ENCODE assay signal across 39 cellular contexts in genomic region chr2:41727711-41728110, GRCh38.
"Had no signal": no experiment of that assay in that cellular context is flagged by ENCODE, and none has a peak within 500 bp of the region (broad histone marks: within the 10 kb centered on the region; RNA-seq: fewer than 3 reads in every experiment).

No MANE protein-coding gene starts in this region.

- H3K4me3 ChIP-seq: adrenal gland, body of pancreas, cardiac muscle cell had no signal

- H3K9me3 Mint-ChIP-seq: activated B cell treated with CpG ODN at 0.5 μM for 24 hours; activated CD4-positive, alpha-beta memory T cell treated with anti-CD3 and anti-CD28 coated beads for 36 hours; activated CD4-positive, alpha-beta T cell treated with anti-CD3 and anti-CD28 coated beads, Interleukin-2, amount 10 ng/mL, durations not matched to agents 24 days and 14 days; activated CD8-positive, alpha-beta T cell treated with anti-CD3 and anti-CD28 coated beads for 36 hours; activated naive CD4-positive, alpha-beta T cell treated with anti-CD3 and anti-CD28 coated beads for 36 hours; activated naive CD4-positive, alpha-beta T cell treated with anti-CD3 and anti-CD28 coated beads, Interleukin-2, amount 50 U/mL, for 72 hours; activated naive CD8-positive, alpha-beta T cell treated with anti-CD3 and anti-CD28 coated beads for 36 hours; activated T-cell treated with anti-CD3 and anti-CD28 coated beads, Interleukin-2, amount 50 U/mL, for 4 hours; activated T-cell treated with anti-CD3 and anti-CD28 coated beads, Interleukin-2, amount 50 U/mL, for 72 hours; activated T-helper 1 cell treated with anti-CD3 and anti-CD28 coated beads, Interleukin-12 subunit alpha, Interleukin-12 subunit beta, Interleukin-2, Interleukin-4 antibody, amounts not matched to agents 30 ng/mL and 10 ng/mL and 1 ng/mL, durations not matched to agents 14 hours and 24 hours and 36 hours; activated T-helper 17 cell treated with anti-CD3 and anti-CD28 coated beads, Interleukin-2, amount 50 U/mL, for 72 hours; central memory CD8-positive, alpha-beta T cell; T-helper 1 cell treated with Interleukin-12 subunit alpha and Interleukin-12 subunit beta and Interleukin-4 antibody, amounts not matched to agents 30 μg/mL and 1 μg/mL, for 36 hours; T-helper 2 cell treated with Interferon-gamma antibody and Interleukin-4, amounts not matched to agents 5 μg/mL and 100 μg/mL, for 36 hours had no signal

- H3K27ac Mint-ChIP-seq: activated B cell treated with CpG ODN at 0.5 μM for 24 hours; activated CD4-positive, alpha-beta memory T cell treated with anti-CD3 and anti-CD28 coated beads for 36 hours; activated CD4-positive, alpha-beta T cell treated with anti-CD3 and anti-CD28 coated beads, Interleukin-2, amount 10 ng/mL, durations not matched to agents 24 days and 14 days; activated CD8-positive, alpha-beta T cell treated with anti-CD3 and anti-CD28 coated beads for 36 hours; activated naive CD4-positive, alpha-beta T cell treated with anti-CD3 and anti-CD28 coated beads for 36 hours; activated naive CD4-positive, alpha-beta T cell treated with anti-CD3 and anti-CD28 coated beads, Interleukin-2, amount 50 U/mL, for 72 hours; activated naive CD8-positive, alpha-beta T cell treated with anti-CD3 and anti-CD28 coated beads for 36 hours; activated T-cell treated with anti-CD3 and anti-CD28 coated beads, Interleukin-2, amount 50 U/mL, for 72 hours; activated T-helper 1 cell treated with anti-CD3 and anti-CD28 coated beads, Interleukin-12 subunit alpha, Interleukin-12 subunit beta, Interleukin-2, Interleukin-4 antibody, amounts not matched to agents 30 ng/mL and 10 ng/mL and 1 ng/mL, durations not matched to agents 14 hours and 24 hours and 36 hours; activated T-helper 17 cell treated with anti-CD3 and anti-CD28 coated beads, Interleukin-2, amount 50 U/mL, for 72 hours; T-helper 1 cell treated with Interleukin-12 subunit alpha and Interleukin-12 subunit beta and Interleukin-4 antibody, amounts not matched to agents 30 μg/mL and 1 μg/mL, for 36 hours; T-helper 2 cell treated with Interferon-gamma antibody and Interleukin-4, amounts not matched to agents 5 μg/mL and 100 μg/mL, for 36 hours had no signal

- H3K36me3 ChIP-seq: adrenal gland, brain microvascular endothelial cell, cardiac muscle cell had no signal

- DNase-seq: activated B cell treated with CpG ODN at 0.5 μM for 24 hours; activated CD4-positive, alpha-beta memory T cell treated with anti-CD3 and anti-CD28 coated beads for 36 hours; activated CD4-positive, alpha-beta T cell treated with anti-CD3 and anti-CD28 coated beads for 4 hours; activated CD4-positive, alpha-beta T cell treated with anti-CD3 and anti-CD28 coated beads, Interleukin-2, amount 10 ng/mL, durations not matched to agents 24 days and 14 days; activated CD4-positive, alpha-beta T cell treated with anti-CD3 and anti-CD28 coated beads, Interleukin-2, amount 50 U/mL, for 1 hour; activated CD4-positive, alpha-beta T cell treated with anti-CD3 and anti-CD28 coated beads, Interleukin-2, amount 50 U/mL, for 4 hours; activated CD4-positive, CD25-positive, alpha-beta regulatory T cell treated with anti-CD3 and anti-CD28 coated beads, Interleukin-2, amount 50 U/mL, for 72 hours; activated CD8-positive, alpha-beta memory T cell treated with anti-CD3 and anti-CD28 coated beads, Interleukin-2, amount 50 U/mL, for 4 hours; activated CD8-positive, alpha-beta T cell treated with anti-CD3 and anti-CD28 coated beads for 36 hours; activated effector memory CD4-positive, alpha-beta T cell treated with anti-CD3 and anti-CD28 coated beads, Interleukin-2, amount 50 U/mL, for 16 hours; activated gamma-delta T cell treated with Interleukin-2 at 50 U/mL for 16 hours; activated naive CD4-positive, alpha-beta T cell; activated naive CD4-positive, alpha-beta T cell treated with anti-CD3 and anti-CD28 coated beads for 36 hours; activated naive CD4-positive, alpha-beta T cell treated with anti-CD3 and anti-CD28 coated beads, Interleukin-2, amount 50 U/mL, for 16 hours; activated naive CD8-positive, alpha-beta T cell treated with anti-CD3 and anti-CD28 coated beads for 36 hours; activated T-cell treated with anti-CD3 and anti-CD28 coated beads for 4 hours; activated T-cell treated with anti-CD3 and anti-CD28 coated beads, Interleukin-2, amount 50 U/mL, for 1 hour; activated T-cell treated with anti-CD3 and anti-CD28 coated beads, Interleukin-2, amount 50 U/mL, for 4 hours; activated T-cell treated with anti-CD3 and anti-CD28 coated beads, Interleukin-2, amount 50 U/mL, for 72 hours; adrenal gland; amniotic stem cell; aorta; body of pancreas; brain microvascular endothelial cell; caudate nucleus; cerebellar nuclear complex; T-helper 1 cell; T-helper 2 cell; T-helper 9 cell had no signal

- FAIRE-seq: astrocyte, bronchial epithelial cell had no signal

- ATAC-seq: activated CD8-positive, alpha-beta T cell treated with anti-CD3 and anti-CD28 coated beads for 36 hours; activated naive CD4-positive, alpha-beta T cell treated with anti-CD3 and anti-CD28 coated beads, Interleukin-2, amount 50 U/mL, for 72 hours; activated T-cell treated with anti-CD3 and anti-CD28 coated beads, Interleukin-2, amount 50 U/mL, for 4 hours; activated T-cell treated with anti-CD3 and anti-CD28 coated beads, Interleukin-2, amount 50 U/mL, for 72 hours; activated T-helper 17 cell treated with anti-CD3 and anti-CD28 coated beads, Interleukin-2, amount 50 U/mL, for 72 hours; body of pancreas had no signal

- H3K9me3 ChIP-seq: adrenal gland, body of pancreas had no signal

- H3K36me3 Mint-ChIP-seq: activated CD4-positive, alpha-beta memory T cell treated with anti-CD3 and anti-CD28 coated beads for 36 hours; activated naive CD4-positive, alpha-beta T cell treated with anti-CD3 and anti-CD28 coated beads, Interleukin-2, amount 50 U/mL, for 72 hours; activated naive CD8-positive, alpha-beta T cell treated with anti-CD3 and anti-CD28 coated beads for 36 hours had no signal

- H3K27ac ChIP-seq: adrenal gland, body of pancreas, brain microvascular endothelial cell, cardiac muscle cell, VCaP had no signal

- H3K27me3 ChIP-seq: adrenal gland, body of pancreas, brain microvascular endothelial cell, cardiac muscle cell had no signal

- H3K4me1 Mint-ChIP-seq: activated B cell treated with CpG ODN at 0.5 μM for 24 hours; activated CD4-positive, alpha-beta T cell treated with anti-CD3 and anti-CD28 coated beads, Interleukin-2, amount 10 ng/mL, durations not matched to agents 24 days and 14 days; activated naive CD8-positive, alpha-beta T cell treated with anti-CD3 and anti-CD28 coated beads for 36 hours; activated T-helper 17 cell treated with anti-CD3 and anti-CD28 coated beads, Interleukin-2, amount 50 U/mL, for 72 hours; central memory CD8-positive, alpha-beta T cell had no signal

- H3K27me3 Mint-ChIP-seq: activated CD4-positive, alpha-beta T cell treated with anti-CD3 and anti-CD28 coated beads, Interleukin-2, amount 10 ng/mL, durations not matched to agents 24 days and 14 days had no signal

- H3K4me3 Mint-ChIP-seq: activated B cell treated with CpG ODN at 0.5 μM for 24 hours; activated CD4-positive, alpha-beta memory T cell treated with anti-CD3 and anti-CD28 coated beads for 36 hours; activated CD4-positive, alpha-beta T cell treated with anti-CD3 and anti-CD28 coated beads, Interleukin-2, amount 10 ng/mL, durations not matched to agents 24 days and 14 days; activated CD8-positive, alpha-beta T cell treated with anti-CD3 and anti-CD28 coated beads for 36 hours; activated naive CD4-positive, alpha-beta T cell treated with anti-CD3 and anti-CD28 coated beads for 36 hours; activated naive CD8-positive, alpha-beta T cell treated with anti-CD3 and anti-CD28 coated beads for 36 hours; activated T-cell treated with anti-CD3 and anti-CD28 coated beads, Interleukin-2, amount 50 U/mL, for 4 hours; activated T-cell treated with anti-CD3 and anti-CD28 coated beads, Interleukin-2, amount 50 U/mL, for 72 hours; activated T-helper 1 cell treated with anti-CD3 and anti-CD28 coated beads, Interleukin-12 subunit alpha, Interleukin-12 subunit beta, Interleukin-2, Interleukin-4 antibody, amounts not matched to agents 30 ng/mL and 10 ng/mL and 1 ng/mL, durations not matched to agents 14 hours and 24 hours and 36 hours; activated T-helper 17 cell treated with anti-CD3 and anti-CD28 coated beads, Interleukin-2, amount 50 U/mL, for 72 hours; central memory CD8-positive, alpha-beta T cell; T-helper 1 cell treated with Interleukin-12 subunit alpha and Interleukin-12 subunit beta and Interleukin-4 antibody, amounts not matched to agents 30 μg/mL and 1 μg/mL, for 36 hours; T-helper 2 cell treated with Interferon-gamma antibody and Interleukin-4, amounts not matched to agents 5 μg/mL and 100 μg/mL, for 36 hours had no signal
